Comparison of ENCODE assay signal across 2 cellular contexts in genomic region chr6:22132662-22133061, GRCh38.
TF ChIP-seq lines count a peak whose summit lies in the region.

No MANE protein-coding gene starts in this region.

TF ChIP-seq in GM23338, 12 proteins besides CTCF, POLR2A, EP300 and RAD21 (continued from another document):
- TF ChIP-seq ZNF462 (CRISPR knock-in tag; IDR thresholded peaks at IDR 0.05) (no peak), ZNF331 (CRISPR knock-in tag; IDR thresholded peaks at IDR 0.05; ENCODE audit: low read depth) (no peak), EZH2phosphoT487 (IDR thresholded peaks at IDR 0.05; ENCODE audit: unreplicated experiment) (no peak), POLR2AphosphoS5 (IDR thresholded peaks at IDR 0.05; ENCODE audit: low read depth) (no peak), REST (IDR thresholded peaks at IDR 0.05; ENCODE audit: unreplicated experiment) (no peak), STAT1 (IDR thresholded peaks at IDR 0.05; ENCODE audit: unreplicated experiment) (no peak)

TF ChIP-seq in WTC11, 78 proteins besides CTCF, POLR2A, EP300 and RAD21 (continued from another document):
- TF ChIP-seq HMGA2 (CRISPR knock-in tag; IDR thresholded peaks at IDR 0.05) (no peak), ELF4 (CRISPR knock-in tag; IDR thresholded peaks at IDR 0.05; ENCODE audit: low read depth) (no peak), GABPB1 (CRISPR knock-in tag; IDR thresholded peaks at IDR 0.05) (no peak), KAT7 (CRISPR knock-in tag; IDR thresholded peaks at IDR 0.05; ENCODE audit: borderline replicate concordance) (no peak), ATF1 (CRISPR knock-in tag; IDR thresholded peaks at IDR 0.05) (no peak), OVOL2 (CRISPR knock-in tag; IDR thresholded peaks at IDR 0.05; ENCODE audit: borderline replicate concordance) (no peak), ZBTB21 (CRISPR knock-in tag; IDR thresholded peaks at IDR 0.05; ENCODE audit: borderline replicate concordance) (no peak), MYBL2 (CRISPR knock-in tag; IDR thresholded peaks at IDR 0.05) (no peak), E2F1 (CRISPR knock-in tag; IDR thresholded peaks at IDR 0.05) (no peak), ZNF219 (CRISPR knock-in tag; IDR thresholded peaks at IDR 0.05; ENCODE audit: borderline replicate concordance) (no peak), TEAD1 (CRISPR knock-in tag; IDR thresholded peaks at IDR 0.05) (no peak), ATF3 (CRISPR knock-in tag; conservative IDR thresholded peaks at IDR 0.05) (no peak), E2F4 (CRISPR knock-in tag; IDR thresholded peaks at IDR 0.05; ENCODE audit: borderline replicate concordance, low read depth) (no peak), NR1H2 (CRISPR knock-in tag; IDR thresholded peaks at IDR 0.05) (no peak)
